ENCODE assay signal across 18 cellular contexts in genomic region chr7:1544178-1544895, GRCh38. TPM values are rescaled to one million over a fixed set of nuclear protein-coding genes. Genes with fewer than 3 reads are reported as not detected.
A peak's percentile ranks its signal among the peaks of the same experiment; 100 is the strongest.
DNase-seq lines count a peak whose midpoint lies in the region; ATAC-seq and TF ChIP-seq lines count a peak whose summit lies in the region.
"Had no signal": no experiment of that assay in that cellular context is flagged by ENCODE, and none has a peak within 500 bp of the region (broad histone marks: within the 10 kb centered on the region; RNA-seq: fewer than 3 reads in every experiment).

No MANE protein-coding gene starts in this region.

- H3K4me1 ChIP-seq in foreskin keratinocyte: peaks cover 9% of the 10 kb centered on the region
- H3K4me1 ChIP-seq: tibial nerve had no signal

- H3K36me3 Mint-ChIP-seq in natural killer cell: no peaks in the 10 kb centered on the region
- H3K36me3 Mint-ChIP-seq in natural killer cell treated with Interleukin-12 subunit alpha and Interleukin-12 subunit beta and Interleukin-15 and Interleukin-18, amount 100 ng/mL, for 72 hours: no peaks in the 10 kb centered on the region

- intact Hi-C loops in natural killer cell (cut with micrococcal nuclease): no loop called here

- peaks cover 0 to 9% of the 10 kb centered on the region in 2 donors for H3K4me1 Mint-ChIP-seq in natural killer cell
- H3K4me1 Mint-ChIP-seq in natural killer cell treated with Interleukin-12 subunit alpha and Interleukin-12 subunit beta and Interleukin-15 and Interleukin-18, amount 100 ng/mL, for 72 hours (ENCODE audit: low read depth in 2 of 2): no peaks in the 10 kb centered on the region
- H3K4me1 Mint-ChIP-seq: activated CD4-positive, alpha-beta T cell treated with anti-CD3 and anti-CD28 coated beads for 36 hours; mesothelial cell of epicardium had no signal

- H3K9me3 Mint-ChIP-seq in natural killer cell: no peaks in the 10 kb centered on the region
- H3K9me3 Mint-ChIP-seq in natural killer cell treated with Interleukin-12 subunit alpha and Interleukin-12 subunit beta and Interleukin-15 and Interleukin-18, amount 100 ng/mL, for 72 hours: no peaks in the 10 kb centered on the region
- H3K9me3 Mint-ChIP-seq: activated T-cell treated with anti-CD3 and anti-CD28 coated beads, Interleukin-2, amount 50 U/mL, for 72 hours; mesothelial cell of epicardium; T-helper 1 cell treated with Interleukin-12 subunit alpha and Interleukin-12 subunit beta and Interleukin-4 antibody, amounts not matched to agents 30 μg/mL and 1 μg/mL, for 36 hours had no signal

- no peak for DNase-seq in natural killer cell
- DNase-seq in natural killer cell treated with Interleukin-12 subunit alpha and Interleukin-12 subunit beta and Interleukin-15 and Interleukin-18, amount 100 ng/mL, for 72 hours (ENCODE audit: low spot score): no peak
- DNase-seq in foreskin keratinocyte: peak in 1 of 2 donors; percentile 20
- DNase-seq in hepatic stellate cell (ENCODE audit: low spot score): no peak
- DNase-seq: activated CD4-positive, alpha-beta T cell treated with anti-CD3 and anti-CD28 coated beads for 36 hours; activated T-cell treated with anti-CD3 and anti-CD28 coated beads, Interleukin-2, amount 50 U/mL, for 72 hours; amygdala; dermis blood vessel endothelial cell; DMS 273 treated with DMSO at 0.1 percent for 48 hours; foreskin fibroblast; Karpas-422; NCI-H446 treated with DMSO at 0.1 percent for 48 hours; PC-9 had no signal

- TF ChIP-seq CTCF in natural killer cell (IDR thresholded peaks at IDR 0.05) (no peak), foreskin keratinocyte (conservative IDR thresholded peaks at IDR 0.05) (peak; percentile 14)

- no peaks in the 10 kb centered on the region for H3K27me3 Mint-ChIP-seq in natural killer cell (ENCODE audit: low read depth in 2 of 2)
- H3K27me3 Mint-ChIP-seq in natural killer cell treated with Interleukin-12 subunit alpha and Interleukin-12 subunit beta and Interleukin-15 and Interleukin-18, amount 100 ng/mL, for 72 hours: no peaks in the 10 kb centered on the region
- H3K27me3 Mint-ChIP-seq: activated CD4-positive, alpha-beta T cell treated with anti-CD3 and anti-CD28 coated beads for 36 hours had no signal

- no peak overlapping the region for H3K4me3 Mint-ChIP-seq in natural killer cell
- no peak overlapping the region for H3K4me3 Mint-ChIP-seq in natural killer cell treated with Interleukin-12 subunit alpha and Interleukin-12 subunit beta and Interleukin-15 and Interleukin-18, amount 100 ng/mL, for 72 hours
- H3K4me3 Mint-ChIP-seq: activated CD4-positive, alpha-beta T cell treated with anti-CD3 and anti-CD28 coated beads for 36 hours; activated T-cell treated with anti-CD3 and anti-CD28 coated beads, Interleukin-2, amount 50 U/mL, for 72 hours; mesothelial cell of epicardium; T-helper 1 cell treated with Interleukin-12 subunit alpha and Interleukin-12 subunit beta and Interleukin-4 antibody, amounts not matched to agents 30 μg/mL and 1 μg/mL, for 36 hours had no signal

- ATAC-seq in natural killer cell (peak in 2 of 3 donors; percentile 7 to 18), foreskin keratinocyte (peak; percentile 59), GM21737 (IDR thresholded peaks at IDR 0.05; ENCODE audit: unreplicated experiment) (no peak), GM18861 (IDR thresholded peaks at IDR 0.05; ENCODE audit: unreplicated experiment) (no peak)
- no peak for ATAC-seq in natural killer cell treated with Interleukin-12 subunit alpha and Interleukin-12 subunit beta and Interleukin-15 and Interleukin-18, amount 100 ng/mL, for 72 hours
- ATAC-seq: activated CD4-positive, alpha-beta T cell treated with anti-CD3 and anti-CD28 coated beads for 36 hours; activated T-cell treated with anti-CD3 and anti-CD28 coated beads, Interleukin-2, amount 50 U/mL, for 72 hours had no signal

- H3K27ac Mint-ChIP-seq in natural killer cell: peak overlapping the region in 1 of 2 donors; percentile 33
- no peak overlapping the region for H3K27ac Mint-ChIP-seq in natural killer cell treated with Interleukin-12 subunit alpha and Interleukin-12 subunit beta and Interleukin-15 and Interleukin-18, amount 100 ng/mL, for 72 hours
- H3K27ac Mint-ChIP-seq: activated CD4-positive, alpha-beta T cell treated with anti-CD3 and anti-CD28 coated beads for 36 hours; activated T-cell treated with anti-CD3 and anti-CD28 coated beads, Interleukin-2, amount 50 U/mL, for 72 hours; mesothelial cell of epicardium; T-helper 1 cell treated with Interleukin-12 subunit alpha and Interleukin-12 subunit beta and Interleukin-4 antibody, amounts not matched to agents 30 μg/mL and 1 μg/mL, for 36 hours had no signal

- peak overlapping the region; percentile 53 for H3K27ac ChIP-seq in foreskin keratinocyte
- H3K27ac ChIP-seq: PC-9, tibial nerve had no signal

- H3K27me3 ChIP-seq in foreskin keratinocyte: no peaks in the 10 kb centered on the region
- H3K27me3 ChIP-seq: tibial nerve had no signal

RNA-seq across cellular contexts. Expression of gene TMEM184A, which starts 11.7 kb away (rescaled TPM):
- total RNA-seq in natural killer cell: under 1 TPM in 1 of 3 donors, not detected in 2; 0.14 TPM
- not detected for total RNA-seq in natural killer cell treated with Interleukin-12 subunit alpha and Interleukin-12 subunit beta and Interleukin-15 and Interleukin-18, amount 100 ng/mL, for 72 hours
- total RNA-seq in foreskin keratinocyte: 1.1 and 1.4 TPM in 2 replicates
- polyA plus RNA-seq in foreskin keratinocyte: 1.2 and 1.3 TPM in 2 replicates

RNA-seq across cellular contexts. Expression of gene MAFK, which starts 13.8 kb away (rescaled TPM):
- total RNA-seq in natural killer cell (10 to 100 TPM; 57.9 to 71.3 (median 62.8) TPM), foreskin keratinocyte (9.5 and 9.6 TPM in 2 replicates)
- 10 to 100 TPM; 43.1 to 60.9 TPM for total RNA-seq in natural killer cell treated with Interleukin-12 subunit alpha and Interleukin-12 subunit beta and Interleukin-15 and Interleukin-18, amount 100 ng/mL, for 72 hours
- 7.4 and 7.9 TPM in 2 replicates for polyA plus RNA-seq in foreskin keratinocyte

RNA-seq across cellular contexts. Expression of gene PSMG3, which starts 25.5 kb away (rescaled TPM):
- total RNA-seq in natural killer cell: 10 to 100 TPM; 19.0 to 21.4 (median 20.5) TPM
- total RNA-seq in natural killer cell treated with Interleukin-12 subunit alpha and Interleukin-12 subunit beta and Interleukin-15 and Interleukin-18, amount 100 ng/mL, for 72 hours: 10 to 100 TPM; 23.2 to 69.1 TPM
- 56.4 and 59.7 TPM in 2 replicates for total RNA-seq in foreskin keratinocyte
- polyA plus RNA-seq in foreskin keratinocyte: 82.3 and 92.6 TPM in 2 replicates

RNA-seq across cellular contexts. Expression of gene INTS1, which starts 40.1 kb away (rescaled TPM):
- 100 to 1,000 TPM in 2 of 3 donors, 10 to 100 TPM in 1; 92.7 to 115 (median 111) TPM for total RNA-seq in natural killer cell
- total RNA-seq in natural killer cell treated with Interleukin-12 subunit alpha and Interleukin-12 subunit beta and Interleukin-15 and Interleukin-18, amount 100 ng/mL, for 72 hours: 100 to 1,000 TPM in 1 of 2 donors, 10 to 100 TPM in 1; 79.0 to 153 TPM
- 57.2 and 58.9 TPM in 2 replicates for total RNA-seq in foreskin keratinocyte
- 49.1 and 50.1 TPM in 2 replicates for polyA plus RNA-seq in foreskin keratinocyte

Comparison
In these comparisons a context has a peak if more than half of its experiments do, and no peak if none do; other contexts are left out.
1. ATAC-seq: peak in natural killer cell (2 of 3) and foreskin keratinocyte (single experiment); none in natural killer cell treated with Interleukin-12 subunit alpha and Interleukin-12 subunit beta and Interleukin-15 and Interleukin-18, amount 100 ng/mL, for 72 hours (0 of 2), GM21737 (single experiment) and GM18861 (single experiment).